Comparison of ENCODE assay signal across 8 cellular contexts in genomic region chr10:29517352-29517923, GRCh38.
A peak's percentile ranks its signal among the peaks of the same experiment; 100 is the strongest.
DNase-seq lines count a peak whose midpoint lies in the region; ATAC-seq and TF ChIP-seq lines count a peak whose summit lies in the region.

No MANE protein-coding gene starts in this region.

- POLR2A ChIA-PET in AG04449 (lab: Yijun Ruan, JAX), result no interaction called here

- no peaks in the 10 kb centered on the region for H3K4me1 Mint-ChIP-seq in T-helper 2 cell treated with Interferon-gamma antibody and Interleukin-4, amounts not matched to agents 5 μg/mL and 100 μg/mL, for 36 hours (ENCODE audit: low read depth)

- H3K27ac ChIP-seq in SU-DHL-6 (ENCODE audit: low read depth, low read length) (no peak overlapping the region), heart right ventricle (peak overlapping the region in 9 of 10 donors; percentile 60 to 85 (median 75)), stomach smooth muscle (ENCODE audit: low read length) (peak overlapping the region; percentile 74)

- no peaks in the 10 kb centered on the region for H3K27me3 ChIP-seq in SU-DHL-6 (ENCODE audit: low read length)
- H3K27me3 ChIP-seq in heart right ventricle, result no peaks in the 10 kb centered on the region
- no peaks in the 10 kb centered on the region for H3K27me3 ChIP-seq in stomach smooth muscle (ENCODE audit: control insufficient read depth in 1 of 2, insufficient read depth in 2 of 2, low read length in 2 of 2)

- H3K36me3 Mint-ChIP-seq in T-helper 2 cell treated with Interferon-gamma antibody and Interleukin-4, amounts not matched to agents 5 μg/mL and 100 μg/mL, for 36 hours (ENCODE audit: low read depth), result peaks cover 2% of the 10 kb centered on the region

- H3K27me3 Mint-ChIP-seq in T-helper 2 cell treated with Interferon-gamma antibody and Interleukin-4, amounts not matched to agents 5 μg/mL and 100 μg/mL, for 36 hours (ENCODE audit: low read depth), result no peaks in the 10 kb centered on the region

- WGBS in heart right ventricle, 2 donors, result 74 to 85% methylated on average over 8 of the region's 8 CpGs

- no peak for DNase-seq in AG04449 (ENCODE audit: low read depth, low spot score)
- peak; percentile 23 for DNase-seq in GM20000 (ENCODE audit: low spot score)
- DNase-seq in heart right ventricle, result no peak
- DNase-seq in T-helper 2 cell treated with Interferon-gamma antibody and Interleukin-4, amounts not matched to agents 5 μg/mL and 100 μg/mL, for 36 hours (ENCODE audit: low spot score), result no peak
- DNase-seq in SKM-1 treated with dmso at 0.1 percent for 144 hours (lab: John Stamatoyannopoulos, UW; ENCODE audit: unreplicated experiment), result no peak

- H3K4me1 ChIP-seq in heart right ventricle, result peaks cover 0 to 45% (median 21%) of the 10 kb centered on the region in 9 donors
- H3K4me1 ChIP-seq in stomach smooth muscle (ENCODE audit: control insufficient read depth, insufficient read depth, low read length), result peaks cover 32% of the 10 kb centered on the region

- peak; percentile 52 for TF ChIP-seq CTCF in AG04449 (IDR thresholded peaks at IDR 0.05; ENCODE audit: insufficient read depth, low read length, missing control alignments)
- peak; percentile 50 for TF ChIP-seq CTCF in GM20000 (IDR thresholded peaks at IDR 0.05; ENCODE audit: extremely low read depth, missing control alignments)
- peak; percentile 52 for TF ChIP-seq CTCF in SU-DHL-6 (IDR thresholded peaks at IDR 0.05; ENCODE audit: insufficient read depth, low read length, poor library complexity, severe bottlenecking)
- TF ChIP-seq CTCF in heart right ventricle (IDR thresholded peaks at IDR 0.05), result peak in 7 of 9 donors; percentile 35 to 58 (median 54)

- no peak overlapping the region for H2AFZ ChIP-seq in SU-DHL-6 (ENCODE audit: low read depth, low read length, severe bottlenecking)

- H3K9me3 ChIP-seq in SU-DHL-6 (ENCODE audit: insufficient read depth, low read length) (no peaks in the 10 kb centered on the region), heart right ventricle (no peaks in the 10 kb centered on the region), stomach smooth muscle (ENCODE audit: control insufficient read depth in 2 of 2, low read length in 2 of 2) (no peaks in the 10 kb centered on the region)

- intact Hi-C loops in heart right ventricle (cut with DNase I), result no loop called here

- H4K20me1 ChIP-seq in SU-DHL-6 (ENCODE audit: low read depth, low read length), result no peaks in the 10 kb centered on the region

- no peaks in the 10 kb centered on the region for H3K9me2 ChIP-seq in SU-DHL-6 (replicated peaks; ENCODE audit: insufficient read depth, low read length)

- H3K4me3 ChIP-seq in AG04449 (ENCODE audit: low read depth, low read length), result no peak overlapping the region
- no peak overlapping the region for H3K4me3 ChIP-seq in SU-DHL-6 (ENCODE audit: insufficient read depth, low read length, poor library complexity, severe bottlenecking)
- no peak overlapping the region for H3K4me3 ChIP-seq in heart right ventricle
- H3K4me3 ChIP-seq in stomach smooth muscle (ENCODE audit: low read length in 2 of 2), result no peak overlapping the region

- no peak overlapping the region for H3K27ac Mint-ChIP-seq in T-helper 2 cell treated with Interferon-gamma antibody and Interleukin-4, amounts not matched to agents 5 μg/mL and 100 μg/mL, for 36 hours

- no peaks in the 10 kb centered on the region for H3K9me3 Mint-ChIP-seq in T-helper 2 cell treated with Interferon-gamma antibody and Interleukin-4, amounts not matched to agents 5 μg/mL and 100 μg/mL, for 36 hours

- no peak overlapping the region for H3K4me3 Mint-ChIP-seq in T-helper 2 cell treated with Interferon-gamma antibody and Interleukin-4, amounts not matched to agents 5 μg/mL and 100 μg/mL, for 36 hours

- H3F3A ChIP-seq in SU-DHL-6 (ENCODE audit: insufficient read depth), result no peaks in the 10 kb centered on the region

- CTCF ChIA-PET in AG04449 (lab: Yijun Ruan, JAX), result interaction anchor here (0.8 to 5.0 kb wide), 18 partner anchors 8 to 217 kb away, joined by 3 to 46 read pairs (median 4); no protein-coding TSS in a partner anchor

- ATAC-seq in heart right ventricle (peak in 5 of 8 donors; percentile 17 to 38 (median 31)), GM21447 (IDR thresholded peaks at IDR 0.05; ENCODE audit: unreplicated experiment) (no peak)

- H3K9ac ChIP-seq in SU-DHL-6 (ENCODE audit: low read length) (no peak overlapping the region), stomach smooth muscle (ENCODE audit: low read length in 2 of 2) (no peak overlapping the region)

- no peaks in the 10 kb centered on the region for H3K79me2 ChIP-seq in SU-DHL-6 (ENCODE audit: insufficient read depth, low read length)

- no peak overlapping the region for H3K4me2 ChIP-seq in SU-DHL-6 (ENCODE audit: low read depth, low read length, poor library complexity, severe bottlenecking)

- no peaks in the 10 kb centered on the region for H3K36me3 ChIP-seq in SU-DHL-6 (ENCODE audit: low read length)
- peaks cover 0 to 86% (median 26%) of the 10 kb centered on the region in 9 donors for H3K36me3 ChIP-seq in heart right ventricle
- peaks cover 27 to 43% of the 10 kb centered on the region in 2 donors for H3K36me3 ChIP-seq in stomach smooth muscle (ENCODE audit: control insufficient read depth in 2 of 2, insufficient read depth in 2 of 2, low read length in 2 of 2)
